ENCODE assay signal across 19 cellular contexts in the genomic region with DNA sequence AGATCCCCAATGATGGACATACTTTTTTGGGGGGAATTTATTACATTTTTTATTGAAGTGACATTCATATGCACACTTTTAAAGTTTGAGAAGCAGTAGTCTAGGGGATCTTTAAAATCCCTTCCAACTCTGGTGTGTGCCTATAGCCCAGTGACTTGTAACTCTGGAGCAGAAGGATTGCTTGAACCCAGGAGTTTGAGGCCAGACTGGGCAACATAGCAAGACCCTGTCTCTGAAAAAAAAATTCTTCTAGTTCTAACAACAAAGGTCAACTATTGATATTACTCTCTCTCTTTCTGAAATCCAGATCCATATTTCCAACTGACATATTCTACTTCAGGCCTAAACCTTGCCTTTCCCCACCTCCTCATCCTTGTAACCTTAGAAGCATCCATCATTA.
A peak's percentile ranks its signal among the peaks of the same experiment; 100 is the strongest.
DNase-seq lines count a peak whose midpoint lies in the region; ATAC-seq, FAIRE-seq and TF ChIP-seq lines count a peak whose summit lies in the region.
"Had no signal": no experiment of that assay in that cellular context is flagged by ENCODE, and none has a peak within 500 bp of the region (broad histone marks: within the 10 kb centered on the region; RNA-seq: fewer than 3 reads in every experiment).

No MANE protein-coding gene starts in this region.

- ATAC-seq in K562 (no peak), GM21381 (IDR thresholded peaks at IDR 0.05; ENCODE audit: unreplicated experiment) (no peak)
- ATAC-seq in stimulated activated effector memory CD8-positive, alpha-beta T cell treated with anti-CD3 and anti-CD28 coated beads, Interleukin-12 subunit alpha, Interleukin-12 subunit beta, amount 100 ng/mL, for 72 hours: no peak

- H3K36me3 Mint-ChIP-seq in MCF 10A (ENCODE audit: insufficient read depth, unreplicated experiment): no peaks in the 10 kb centered on the region
- no peaks in the 10 kb centered on the region for H3K36me3 Mint-ChIP-seq in stimulated activated effector memory CD8-positive, alpha-beta T cell treated with anti-CD3 and anti-CD28 coated beads, Interleukin-12 subunit alpha, Interleukin-12 subunit beta, amount 100 ng/mL, for 72 hours
- H3K36me3 Mint-ChIP-seq: CD8-positive, alpha-beta T cell; T-cell had no signal

- H3K79me2 ChIP-seq in PC-9 (ENCODE audit: low read depth) (no peaks in the 10 kb centered on the region), K562 (ENCODE audit: control insufficient read depth, insufficient read depth, low read length) (no peaks in the 10 kb centered on the region)

- H3K4me2 ChIP-seq in PC-9: peak overlapping the region; percentile 57
- no peak overlapping the region for H3K4me2 ChIP-seq in K562 (ENCODE audit: insufficient read depth, low read length)

- DNase-seq in MCF 10A (ENCODE audit: unreplicated experiment) (no peak), breast epithelium (ENCODE audit: low spot score in 2 of 2) (no peak), PC-9 (no peak), K562 (ENCODE audit: extremely low read depth in 1 of 4, low spot score in 3 of 4) (no peak), NCI-H187 (lab: John Stamatoyannopoulos, UW) (no peak), GM19238 (ENCODE audit: insufficient read length, low spot score) (no peak)
- DNase-seq in stimulated activated effector memory CD8-positive, alpha-beta T cell treated with anti-CD3 and anti-CD28 coated beads, Interleukin-12 subunit alpha, Interleukin-12 subunit beta, amount 100 ng/mL, for 72 hours (ENCODE audit: low spot score in 2 of 2): no peak
- DNase-seq: heart left ventricle, midbrain, NCI-H1417 treated with DMSO at 0.1 percent for 48 hours, NCI-H510A treated with DMSO at 0.1 percent for 48 hours, stomach, transverse colon had no signal

- no peak for TF ChIP-seq EP300 in K562 (IDR thresholded peaks at IDR 0.05; ENCODE audit: low read length)

- no peaks in the 10 kb centered on the region for H3K9me3 Mint-ChIP-seq in MCF 10A (ENCODE audit: unreplicated experiment)
- H3K9me3 Mint-ChIP-seq in stimulated activated effector memory CD8-positive, alpha-beta T cell treated with anti-CD3 and anti-CD28 coated beads, Interleukin-12 subunit alpha, Interleukin-12 subunit beta, amount 100 ng/mL, for 72 hours: no peaks in the 10 kb centered on the region
- H3K9me3 Mint-ChIP-seq: CD8-positive, alpha-beta T cell; T-cell had no signal

- POLR2A ChIA-PET in MCF 10A (lab: Yijun Ruan, JAX) (interaction anchor here (0.9 kb wide), 1 partner anchor 9 kb away, joined by 3 read pairs; no protein-coding TSS in a partner anchor), PC-9 (lab: Charles Lee; ENCODE audit: unreplicated experiment) (no interaction called here), K562 (lab: Yijun Ruan, JAX) (interaction anchor here (1.3 kb wide), 1 partner anchor 29 kb away, joined by 5 read pairs; no protein-coding TSS in a partner anchor)

- H3K36me3 ChIP-seq in breast epithelium (no peaks in the 10 kb centered on the region), PC-9 (ENCODE audit: low read depth) (no peaks in the 10 kb centered on the region), K562 (ENCODE audit: control insufficient read depth, insufficient read depth, low read length) (no peaks in the 10 kb centered on the region)
- H3K36me3 ChIP-seq: heart left ventricle, prostate gland, stomach, transverse colon had no signal

- intact Hi-C loops in MCF 10A (cut with micrococcal nuclease) (loop anchor here (2.0 kb wide), 2 partner anchors 76 to 148 kb away; partner anchors contain the start of gene SPRY4), breast epithelium (cut with DNase I; ENCODE audit: low total_unique reads) (no loop called here), PC-9 (cut with micrococcal nuclease; ENCODE audit: unreplicated experiment) (no loop called here), K562 (cut with micrococcal nuclease) (loop anchor here (2.0 kb wide), 1 partner anchor 26 kb away; no protein-coding TSS in a partner anchor)

- no peak for FAIRE-seq in K562 (lab: Jason Lieb, UNC)

- H4K20me1 ChIP-seq in PC-9 (ENCODE audit: insufficient read depth): no peaks in the 10 kb centered on the region; the same call in 1 of the 2 replicates
- no peaks in the 10 kb centered on the region for H4K20me1 ChIP-seq in K562 (replicated peaks; ENCODE audit: control insufficient read depth, insufficient read depth, low read length)

- no peak overlapping the region for H3K4me3 Mint-ChIP-seq in MCF 10A (ENCODE audit: unreplicated experiment)
- no peak overlapping the region for H3K4me3 Mint-ChIP-seq in stimulated activated effector memory CD8-positive, alpha-beta T cell treated with anti-CD3 and anti-CD28 coated beads, Interleukin-12 subunit alpha, Interleukin-12 subunit beta, amount 100 ng/mL, for 72 hours
- H3K4me3 Mint-ChIP-seq: CD8-positive, alpha-beta T cell; neural crest cell; T-cell had no signal

- TF ChIP-seq CTCF in MCF 10A (IDR thresholded peaks at IDR 0.05; ENCODE audit: unreplicated experiment): no peak
- TF ChIP-seq CTCF in breast epithelium (IDR thresholded peaks at IDR 0.05): no peak
- no peak for TF ChIP-seq CTCF in PC-9 (conservative IDR thresholded peaks at IDR 0.05)
- no peak for TF ChIP-seq CTCF in K562 (IDR thresholded peaks at IDR 0.05 in 2 of 3, conservative IDR thresholded peaks at IDR 0.05 in 1 of 3; ENCODE audit: insufficient read depth in 2 of 3, low read depth in 1 of 3, low read length in 3 of 3)

- no peak overlapping the region for H2AFZ ChIP-seq in PC-9
- H2AFZ ChIP-seq in K562 (ENCODE audit: low read depth, low read length): no peak overlapping the region

- H3K27me3 ChIP-seq in breast epithelium: no peaks in the 10 kb centered on the region
- no peaks in the 10 kb centered on the region for H3K27me3 ChIP-seq in PC-9 (ENCODE audit: insufficient read depth, low read depth)
- H3K27me3 ChIP-seq in K562 (ENCODE audit: control insufficient read depth in 2 of 2, insufficient read depth in 2 of 2, low read length in 2 of 2): no peaks in the 10 kb centered on the region
- H3K27me3 ChIP-seq: heart left ventricle, stomach, transverse colon had no signal

- peak overlapping the region; percentile 84 for H3K27ac Mint-ChIP-seq in MCF 10A (ENCODE audit: low read depth, unreplicated experiment)
- peak overlapping the region; percentile 89 for H3K27ac Mint-ChIP-seq in stimulated activated effector memory CD8-positive, alpha-beta T cell treated with anti-CD3 and anti-CD28 coated beads, Interleukin-12 subunit alpha, Interleukin-12 subunit beta, amount 100 ng/mL, for 72 hours
- H3K27ac Mint-ChIP-seq: CD8-positive, alpha-beta T cell had no signal

- no peaks in the 10 kb centered on the region for H3K9me1 ChIP-seq in K562 (ENCODE audit: control insufficient read depth, insufficient read depth, low read length)

- CTCF ChIA-PET in MCF 10A (lab: Yijun Ruan, JAX) (interaction anchor here (0.6 kb wide), 1 partner anchor 148 kb away, joined by 5 read pairs; the partner anchor contains the start of gene SPRY4), PC-9 (lab: Charles Lee) (no interaction called here), K562 (lab: Yijun Ruan, JAX; ENCODE audit: low intra/inter-chr PET ratio) (no interaction called here)

- TF ChIP-seq POLR2A in breast epithelium (IDR thresholded peaks at IDR 0.05) (no peak), K562 (conservative IDR thresholded peaks at IDR 0.05) (no peak)

- in situ Hi-C loops in K562 (cut with MboI): no loop called here

- peak overlapping the region in 1 of 2 experiments; percentile 48; a peak in 1 of 4 replicates for H3K9ac ChIP-seq in K562 (ENCODE audit: insufficient read depth in 1 of 2, low read depth in 2 of 2, low read length in 2 of 2)

- H3K4me3 ChIP-seq in breast epithelium: no peak overlapping the region
- H3K4me3 ChIP-seq in PC-9: no peak overlapping the region
- no peak overlapping the region for H3K4me3 ChIP-seq in K562
- H3K4me3 ChIP-seq: coronary artery, heart left ventricle, prostate gland, stomach, transverse colon had no signal

- H3K9me2 ChIP-seq in PC-9 (ENCODE audit: insufficient read depth): no peaks in the 10 kb centered on the region

- BruUV-seq in MCF 10A (replicated peaks; lab: Mats Ljungman, UMichigan) (no TSS peak), PC-9 (replicated peaks; lab: Mats Ljungman, UMichigan) (no TSS peak), K562 (replicated peaks; lab: Mats Ljungman, UMichigan) (no TSS peak)

- H3K4me1 ChIP-seq in breast epithelium (no peaks in the 10 kb centered on the region), PC-9 (replicated peaks; ENCODE audit: insufficient read depth) (peaks cover 63% of the 10 kb centered on the region), K562 (replicated peaks in 1 of 2; ENCODE audit: control insufficient read depth in 2 of 2, insufficient read depth in 2 of 2, low read length in 2 of 2) (peaks cover 0 to 16% of the 10 kb centered on the region in 2 experiments; a peak in 3 of 5 replicates)
- H3K4me1 ChIP-seq: heart left ventricle, prostate gland, stomach, transverse colon had no signal

- H3K4me1 Mint-ChIP-seq in MCF 10A (ENCODE audit: insufficient read depth, unreplicated experiment): peaks cover 30% of the 10 kb centered on the region
- peaks cover 22% of the 10 kb centered on the region for H3K4me1 Mint-ChIP-seq in stimulated activated effector memory CD8-positive, alpha-beta T cell treated with anti-CD3 and anti-CD28 coated beads, Interleukin-12 subunit alpha, Interleukin-12 subunit beta, amount 100 ng/mL, for 72 hours

- H3F3A ChIP-seq in PC-9 (ENCODE audit: insufficient read depth, low read depth): peaks cover 50% of the 10 kb centered on the region

- H3K27ac ChIP-seq in breast epithelium: no peak overlapping the region
- H3K27ac ChIP-seq in PC-9: peak overlapping the region; percentile 99
- H3K27ac ChIP-seq in K562 (ENCODE audit: extremely low read depth, low read depth, low read length): peak overlapping the region; percentile 84; the same call in 2 of the 3 replicates
- H3K27ac ChIP-seq: coronary artery, heart left ventricle, prostate gland, stomach, transverse colon had no signal

- H3K9me3 ChIP-seq in breast epithelium (no peaks in the 10 kb centered on the region), PC-9 (ENCODE audit: insufficient read depth, low read depth) (no peaks in the 10 kb centered on the region), K562 (replicated peaks; ENCODE audit: control insufficient read depth, insufficient read depth, low read depth, low read length) (no peaks in the 10 kb centered on the region)
- H3K9me3 ChIP-seq: heart left ventricle, prostate gland, stomach, transverse colon had no signal

- no peak for TF ChIP-seq RAD21 in K562 (CRISPR knock-in tag; conservative IDR thresholded peaks at IDR 0.05 in 1 of 2, IDR thresholded peaks at IDR 0.05 in 1 of 2)

- no peaks in the 10 kb centered on the region for H3K27me3 Mint-ChIP-seq in MCF 10A (ENCODE audit: insufficient read depth, unreplicated experiment)
- H3K27me3 Mint-ChIP-seq: T-cell had no signal

TF ChIP-seq in K562, 482 proteins besides CTCF, POLR2A, EP300 and RAD21 (continues in another document):
- TF ChIP-seq KLF6 (CRISPR knock-in tag; IDR thresholded peaks at IDR 0.05; ENCODE audit: borderline replicate concordance) (no peak), ZNF175 (CRISPR knock-in tag; IDR thresholded peaks at IDR 0.05; ENCODE audit: low read depth) (0 out of 2 replicates have a peak, but pooled peaks have one; percentile 18), ZNF121 (CRISPR knock-in tag; conservative IDR thresholded peaks at IDR 0.05) (peak; percentile 78), RBM25 (IDR thresholded peaks at IDR 0.05; ENCODE audit: low read depth, low read length, severe bottlenecking) (peak; percentile 89), ZKSCAN8 (CRISPR knock-in tag; IDR thresholded peaks at IDR 0.05) (0 out of 2 replicates have a peak, but pooled peaks have one; percentile 15)

Comparison
In these comparisons a context has a peak if more than half of its experiments do, and no peak if none do; other contexts are left out.
1. intact Hi-C loops: an anchor here in MCF 10A (2.0 kb wide) and K562 (2.0 kb wide); none called in breast epithelium and PC-9.
2. H3K27ac ChIP-seq: peak in PC-9 (single experiment) and K562 (single experiment); none in breast epithelium (0 of 2).